ENCODE assay signal across 18 cellular contexts in genomic region chr12:58794859-58795258, GRCh38.
DNase-seq lines count a peak whose midpoint lies in the region; ATAC-seq and TF ChIP-seq lines count a peak whose summit lies in the region.
"Had no signal": no experiment of that assay in that cellular context is flagged by ENCODE, and none has a peak within 500 bp of the region (broad histone marks: within the 10 kb centered on the region; RNA-seq: fewer than 3 reads in every experiment).

No MANE protein-coding gene starts in this region.

- H2BK15ac ChIP-seq in neuronal stem cell (ENCODE audit: low read length) = no peak overlapping the region

- no peaks in the 10 kb centered on the region for H3K9me3 Mint-ChIP-seq in Caco-2 (ENCODE audit: unreplicated experiment)
- H3K9me3 Mint-ChIP-seq: HFFc6 had no signal

- BruUV-seq in Caco-2 (replicated peaks; lab: Mats Ljungman, UMichigan) = no TSS peak

- no peak overlapping the region for H2BK5ac ChIP-seq in neuronal stem cell (ENCODE audit: low read length)

- H3K4me1 ChIP-seq in neuronal stem cell (ENCODE audit: control insufficient read depth in 2 of 2, insufficient read depth in 1 of 2, low read depth in 1 of 2, low read length in 2 of 2) = no peaks in the 10 kb centered on the region
- no peaks in the 10 kb centered on the region for H3K4me1 ChIP-seq in Caco-2
- H3K4me1 ChIP-seq: BE2C had no signal

- H3K27me3 Mint-ChIP-seq in Caco-2 (ENCODE audit: insufficient read depth, unreplicated experiment) = no peaks in the 10 kb centered on the region
- H3K27me3 Mint-ChIP-seq: CD4-positive, CD25-positive, alpha-beta regulatory T cell; CD8-positive, alpha-beta memory T cell had no signal

- peak overlapping the region; percentile 71 for H2AFZ ChIP-seq in neuronal stem cell (ENCODE audit: low read length)

- H2BK12ac ChIP-seq in neuronal stem cell (ENCODE audit: low read length) = no peak overlapping the region

- no peaks in the 10 kb centered on the region for H3K36me3 Mint-ChIP-seq in Caco-2 (ENCODE audit: insufficient read depth, unreplicated experiment)
- H3K36me3 Mint-ChIP-seq: CD4-positive, CD25-positive, alpha-beta regulatory T cell; CD8-positive, alpha-beta memory T cell had no signal

- H4K8ac ChIP-seq in neuronal stem cell (ENCODE audit: low read depth, low read length) = no peak overlapping the region

- POLR2A ChIA-PET in Caco-2 (lab: Charles Lee) = no interaction called here

- no peak overlapping the region for H3K27ac Mint-ChIP-seq in Caco-2 (ENCODE audit: unreplicated experiment)
- H3K27ac Mint-ChIP-seq: CD4-positive, CD25-positive, alpha-beta regulatory T cell; CD8-positive, alpha-beta memory T cell; HFFc6 had no signal

- H2BK120ac ChIP-seq in neuronal stem cell (ENCODE audit: low read depth, low read length) = no peak overlapping the region

- no peak overlapping the region for H3K23ac ChIP-seq in neuronal stem cell (ENCODE audit: low read depth, low read length, poor library complexity)

- no peak overlapping the region for H3K9ac ChIP-seq in neuronal stem cell (ENCODE audit: low read depth, low read length, poor library complexity)

- no peak overlapping the region for H2AK5ac ChIP-seq in neuronal stem cell (ENCODE audit: low read depth, low read length)

- H3K4me2 ChIP-seq in neuronal stem cell (ENCODE audit: insufficient read depth, low read length, poor library complexity, severe bottlenecking) = no peak overlapping the region

- H4K91ac ChIP-seq in neuronal stem cell (ENCODE audit: low read depth, low read length, poor library complexity) = no peak overlapping the region

- H3K4me1 Mint-ChIP-seq in Caco-2 (ENCODE audit: low read depth, unreplicated experiment) = no peaks in the 10 kb centered on the region
- H3K4me1 Mint-ChIP-seq: CD4-positive, CD25-positive, alpha-beta regulatory T cell; CD8-positive, alpha-beta memory T cell had no signal

- no peak for TF ChIP-seq CTCF in Caco-2 (IDR thresholded peaks at IDR 0.05; ENCODE audit: insufficient read depth in 1 of 2, low read depth in 1 of 2, low read length in 1 of 2, severe bottlenecking in 1 of 2, unreplicated experiment in 1 of 2)

- H3K4ac ChIP-seq in neuronal stem cell (ENCODE audit: low read length) = no peak overlapping the region

- no peak overlapping the region for H3K4me3 ChIP-seq in neuronal stem cell (ENCODE audit: low read length in 2 of 2)
- H3K4me3 ChIP-seq in Caco-2 (ENCODE audit: low read depth, low read length) = no peak overlapping the region

- H3K4me3 Mint-ChIP-seq in Caco-2 (ENCODE audit: unreplicated experiment) = no peak overlapping the region
- H3K4me3 Mint-ChIP-seq: CD4-positive, CD25-positive, alpha-beta regulatory T cell; CD8-positive, alpha-beta memory T cell; HFFc6 had no signal

- H3K79me1 ChIP-seq in neuronal stem cell (ENCODE audit: low read depth, low read length) = no peaks in the 10 kb centered on the region

- no peak overlapping the region for H3K14ac ChIP-seq in neuronal stem cell (ENCODE audit: low read length)

- H3K9me3 ChIP-seq in neuronal stem cell (replicated peaks in 1 of 2; ENCODE audit: control insufficient read depth in 2 of 2, insufficient read depth in 1 of 2, low read depth in 1 of 2, low read length in 2 of 2) = no peaks in the 10 kb centered on the region
- H3K9me3 ChIP-seq in Caco-2 = no peaks in the 10 kb centered on the region; the same call in 1 of the 2 replicates
- H3K9me3 ChIP-seq: BE2C had no signal

- CTCF ChIA-PET in Caco-2 (lab: Charles Lee) = no interaction called here

- no CpG with 5 or more reads among the region's 6 CpGs for WGBS in neuronal stem cell (ENCODE audit: extremely low coverage in 2 of 2, insufficient read length in 2 of 2, insufficient replicate concordance in 1 of 2), 2 donors

- H3K18ac ChIP-seq in neuronal stem cell (ENCODE audit: low read length) = no peak overlapping the region

- peak; percentile 48 for ATAC-seq in GM18870 (IDR thresholded peaks at IDR 0.05; ENCODE audit: unreplicated experiment)
- ATAC-seq: HCT116 had no signal

- intact Hi-C loops in posterior cingulate gyrus (cut with DNase I) = no loop called here
- intact Hi-C loops in Caco-2 (cut with micrococcal nuclease; ENCODE audit: unreplicated experiment) = no loop called here

- no peak overlapping the region for H3K27ac ChIP-seq in neuronal stem cell (replicated peaks; ENCODE audit: low read length)
- H3K27ac ChIP-seq: HL-60 had no signal

- H3K36me3 ChIP-seq in neuronal stem cell (replicated peaks in 1 of 2; ENCODE audit: control insufficient read depth in 2 of 2, insufficient read depth in 2 of 2, low read length in 2 of 2) (no peaks in the 10 kb centered on the region), Caco-2 (ENCODE audit: control insufficient read depth, insufficient read depth, low read length) (no peaks in the 10 kb centered on the region)
- H3K36me3 ChIP-seq: BE2C had no signal

- DNase-seq in LHCN-M2 (ENCODE audit: low read depth) = peak; percentile 26
- peak; percentile 79 for DNase-seq in myocyte (ENCODE audit: low read depth)
- no peak for DNase-seq in neuronal stem cell (ENCODE audit: low spot score)
- no peak for DNase-seq in activated T-cell treated with anti-CD3 and anti-CD28 coated beads, Interleukin-2, amount 50 U/mL, for 1 hour
- DNase-seq in posterior cingulate gyrus = no peak
- no peak for DNase-seq in Caco-2
- no peak for DNase-seq in NCI-H1092 treated with DMSO at 0.1 percent for 48 hours (lab: John Stamatoyannopoulos, UW)
- DNase-seq: BE2C; C1 segment of cervical spinal cord; CD4-positive, CD25-positive, alpha-beta regulatory T cell; CD8-positive, alpha-beta memory T cell; COR-L47; GOT3; H7; HFFc6 had no signal

- H3K27me3 ChIP-seq in neuronal stem cell (ENCODE audit: control insufficient read depth in 3 of 3, insufficient read depth in 3 of 3, low read depth in 1 of 3, low read length in 3 of 3) (no peaks in the 10 kb centered on the region), Caco-2 (replicated peaks; ENCODE audit: control insufficient read depth, insufficient read depth, low read length) (no peaks in the 10 kb centered on the region)
- H3K27me3 ChIP-seq: BE2C had no signal

Comparison
In these comparisons a context has a peak if more than half of its experiments do, and no peak if none do; other contexts are left out.
1. DNase-seq: peak in LHCN-M2 (single experiment) and myocyte (single experiment); none in neuronal stem cell (single experiment), activated T-cell treated with anti-CD3 and anti-CD28 coated beads, Interleukin-2, amount 50 U/mL, for 1 hour (single experiment), posterior cingulate gyrus (0 of 10), Caco-2 (0 of 2) and NCI-H1092 treated with DMSO at 0.1 percent for 48 hours (single experiment).